Comparison of ENCODE assay signal across 9 cellular contexts in the genomic region with DNA sequence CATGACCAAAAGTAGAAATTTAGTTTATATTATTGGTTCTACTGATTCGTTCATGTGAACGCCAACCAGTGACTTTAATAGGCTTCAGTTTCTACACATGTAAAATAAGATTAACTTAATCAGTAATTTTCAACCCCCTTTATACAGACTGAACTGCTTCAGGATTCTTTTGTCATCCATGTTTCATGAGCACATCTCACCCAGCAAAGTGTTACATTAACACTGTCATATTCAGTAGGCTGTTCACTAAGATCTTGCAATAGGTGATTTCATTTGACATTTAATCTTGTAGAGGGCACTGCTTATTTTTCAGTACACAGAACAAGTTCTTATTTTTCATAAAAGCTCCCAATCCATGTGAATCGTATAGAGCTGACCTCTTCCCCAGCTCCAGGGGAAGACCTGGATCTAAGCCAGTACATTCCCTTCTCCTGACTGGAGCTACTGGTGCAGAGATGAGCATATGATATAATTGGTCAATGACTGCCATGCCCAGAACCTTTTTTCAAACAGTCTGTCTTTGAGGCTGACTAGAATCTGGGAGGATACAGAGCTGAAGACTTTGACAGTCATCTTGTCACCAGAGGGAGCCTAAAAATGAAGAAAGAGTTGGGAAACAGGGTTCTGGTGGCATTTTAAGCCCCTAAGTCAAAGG.
DNase-seq lines count a peak whose midpoint lies in the region; ATAC-seq and TF ChIP-seq lines count a peak whose summit lies in the region.
"Had no signal": no experiment of that assay in that cellular context is flagged by ENCODE, and none has a peak within 500 bp of the region (broad histone marks: within the 10 kb centered on the region; RNA-seq: fewer than 3 reads in every experiment).

No MANE protein-coding gene starts in this region.

- H3K14ac ChIP-seq in mesenchymal stem cell (ENCODE audit: low read length in 2 of 2) (no peak overlapping the region), neuronal stem cell (ENCODE audit: low read length) (no peak overlapping the region)

- H3K4me3 ChIP-seq in BE2C (ENCODE audit: low read depth, low read length) = no peak overlapping the region
- H3K4me3 ChIP-seq in KMS-11 (IDR thresholded peaks at IDR 0.05; ENCODE audit: insufficient read depth, low read depth, low read length) = no peak overlapping the region
- peak overlapping the region in 1 of 3 experiments; percentile 18 for H3K4me3 ChIP-seq in mammary epithelial cell (replicated peaks in 1 of 3; ENCODE audit: insufficient read depth in 1 of 3, low read depth in 2 of 3, low read length in 3 of 3)
- no peak overlapping the region for H3K4me3 ChIP-seq in mesenchymal stem cell (ENCODE audit: insufficient read depth in 1 of 2, low read depth in 1 of 2, low read length in 2 of 2)
- H3K4me3 ChIP-seq in neuronal stem cell (ENCODE audit: low read length in 2 of 2) = no peak overlapping the region

- 59% methylated on average over 3 of the region's 3 CpGs for WGBS in mammary epithelial cell (ENCODE audit: low coverage, missing lambda C conversion rate)
- 59% methylated on average over 3 of the region's 3 CpGs for WGBS in mesenchymal stem cell
- no CpG with 5 or more reads among the region's 3 CpGs for WGBS in neuronal stem cell (ENCODE audit: extremely low coverage in 2 of 2, insufficient read length in 2 of 2, insufficient replicate concordance in 1 of 2), 2 donors

- H3K27ac ChIP-seq in KMS-11 = no peak overlapping the region; the same call in 1 of the 2 replicates
- H3K27ac ChIP-seq in mammary epithelial cell (ENCODE audit: insufficient read depth, low read depth, low read length) = peak overlapping the region; percentile 96
- peak overlapping the region; percentile 87 for H3K27ac ChIP-seq in mesenchymal stem cell (ENCODE audit: low read length, poor library complexity, severe bottlenecking)
- H3K27ac ChIP-seq in neuronal stem cell (replicated peaks; ENCODE audit: low read length) = no peak overlapping the region

- H3K23ac ChIP-seq in mesenchymal stem cell (ENCODE audit: low read length in 2 of 2) (no peak overlapping the region), neuronal stem cell (ENCODE audit: low read depth, low read length, poor library complexity) (no peak overlapping the region)

- H3K4ac ChIP-seq in mesenchymal stem cell (ENCODE audit: low read depth in 1 of 2, low read length in 2 of 2) (no peak overlapping the region), neuronal stem cell (ENCODE audit: low read length) (no peak overlapping the region)

- TF ChIP-seq CTCF in BE2C (IDR thresholded peaks at IDR 0.05; ENCODE audit: low read depth, low read length) (no peak), KMS-11 (conservative IDR thresholded peaks at IDR 0.05; ENCODE audit: low read depth, low read length) (no peak), mammary epithelial cell (conservative IDR thresholded peaks at IDR 0.05 in 1 of 2, IDR thresholded peaks at IDR 0.05 in 1 of 2; ENCODE audit: extremely low read depth in 1 of 2, insufficient read depth in 1 of 2, low read depth in 1 of 2, low read length in 2 of 2) (no peak)

- H2BK15ac ChIP-seq in mesenchymal stem cell (ENCODE audit: low read depth, poor library complexity, severe bottlenecking) (no peak overlapping the region), neuronal stem cell (ENCODE audit: low read length) (no peak overlapping the region)

- H4K8ac ChIP-seq in mesenchymal stem cell (ENCODE audit: low read length) = no peak overlapping the region
- H4K8ac ChIP-seq in neuronal stem cell (ENCODE audit: low read depth, low read length) = no peak overlapping the region

- H3K79me1 ChIP-seq in mesenchymal stem cell (replicated peaks; ENCODE audit: low read length, poor library complexity, severe bottlenecking) (no peaks in the 10 kb centered on the region), neuronal stem cell (ENCODE audit: low read depth, low read length) (no peaks in the 10 kb centered on the region)

- H2AK5ac ChIP-seq in mesenchymal stem cell (ENCODE audit: low read length, severe bottlenecking) = no peak overlapping the region
- no peak overlapping the region for H2AK5ac ChIP-seq in neuronal stem cell (ENCODE audit: low read depth, low read length)

- H3K4me2 ChIP-seq in KMS-11 (peak overlapping the region; percentile 0; the same call in 1 of the 2 replicates), mammary epithelial cell (ENCODE audit: insufficient read depth, low read depth, low read length) (peak overlapping the region; percentile 74), mesenchymal stem cell (ENCODE audit: low read length, poor library complexity, severe bottlenecking) (peak overlapping the region; percentile 33), neuronal stem cell (ENCODE audit: insufficient read depth, low read length, poor library complexity, severe bottlenecking) (no peak overlapping the region)

- BruUV-seq in mammary epithelial cell (replicated peaks; lab: Mats Ljungman, UMichigan) = TSS peak; percentile 98

- H4K91ac ChIP-seq in mesenchymal stem cell (ENCODE audit: low read length) = no peak overlapping the region
- no peak overlapping the region for H4K91ac ChIP-seq in neuronal stem cell (ENCODE audit: low read depth, low read length, poor library complexity)

- CTCF ChIA-PET in mammary epithelial cell (lab: Charles Lee; ENCODE audit: low non-redundant PET) = interaction anchor here (0.5 to 0.6 kb wide), 2 partner anchors 10 to 87 kb away, joined by 3 to 5 read pairs; no protein-coding TSS in a partner anchor

- H3K9ac ChIP-seq in KMS-11 (no peak overlapping the region), mammary epithelial cell (ENCODE audit: insufficient read depth, low read length) (peak overlapping the region; percentile 57), mesenchymal stem cell (ENCODE audit: low read length) (peak overlapping the region; percentile 53), neuronal stem cell (ENCODE audit: low read depth, low read length, poor library complexity) (no peak overlapping the region)

- H2AFZ ChIP-seq in KMS-11 (ENCODE audit: low read depth) (no peak overlapping the region), mammary epithelial cell (ENCODE audit: low read depth, low read length) (peak overlapping the region; percentile 54), mesenchymal stem cell (ENCODE audit: low read depth, low read length) (no peak overlapping the region), neuronal stem cell (ENCODE audit: low read length) (no peak overlapping the region)

- intact Hi-C loops in mammary epithelial cell (cut with micrococcal nuclease) = no loop called here

- dilution Hi-C loops in mammary epithelial cell (cut with HindIII; ENCODE audit: low sequenced_read_pairs) = no loop called here

- H2BK12ac ChIP-seq in mesenchymal stem cell (ENCODE audit: low read length in 2 of 2) (no peak overlapping the region), neuronal stem cell (ENCODE audit: low read length) (no peak overlapping the region)

- peak; percentile 34 for DNase-seq in BE2C
- peak; percentile 89 for DNase-seq in mammary epithelial cell
- peak; percentile 94 for DNase-seq in mesenchymal stem cell
- DNase-seq in neuronal stem cell (ENCODE audit: low spot score) = no peak
- DNase-seq: KBM-7 had no signal

- ATAC-seq in HG03280 (IDR thresholded peaks at IDR 0.05; ENCODE audit: unreplicated experiment) = no peak
- ATAC-seq in GM19397 (IDR thresholded peaks at IDR 0.05; ENCODE audit: unreplicated experiment) = no peak
- ATAC-seq in GM18909 (IDR thresholded peaks at IDR 0.05; ENCODE audit: poor library complexity, unreplicated experiment) = no peak

- no peak overlapping the region for H2BK120ac ChIP-seq in mesenchymal stem cell (ENCODE audit: low read depth, low read length)
- H2BK120ac ChIP-seq in neuronal stem cell (ENCODE audit: low read depth, low read length) = no peak overlapping the region

- H2BK5ac ChIP-seq in mesenchymal stem cell (ENCODE audit: low read depth, low read length, poor library complexity, severe bottlenecking) (no peak overlapping the region), neuronal stem cell (ENCODE audit: low read length) (no peak overlapping the region)

- H3K36me3 ChIP-seq in BE2C (no peaks in the 10 kb centered on the region), KMS-11 (ENCODE audit: insufficient read depth) (no peaks in the 10 kb centered on the region), mammary epithelial cell (ENCODE audit: insufficient read depth, low read length) (no peaks in the 10 kb centered on the region), mesenchymal stem cell (ENCODE audit: control insufficient read depth in 1 of 2, insufficient read depth in 2 of 2, low read depth in 1 of 2, low read length in 2 of 2) (no peaks in the 10 kb centered on the region), neuronal stem cell (replicated peaks in 1 of 2; ENCODE audit: control insufficient read depth in 2 of 2, insufficient read depth in 2 of 2, low read length in 2 of 2) (peaks cover 0 to 48% of the 10 kb centered on the region in 2 donors)

- H3K18ac ChIP-seq in mesenchymal stem cell (ENCODE audit: low read depth in 1 of 2, low read length in 2 of 2) = no peak overlapping the region
- H3K18ac ChIP-seq in neuronal stem cell (ENCODE audit: low read length) = no peak overlapping the region

- H3K4me1 ChIP-seq in BE2C (peaks cover 4% of the 10 kb centered on the region), KMS-11 (ENCODE audit: low read depth, poor library complexity, severe bottlenecking) (peaks cover 14% of the 10 kb centered on the region), mammary epithelial cell (ENCODE audit: insufficient read depth, low read length) (peaks cover 33% of the 10 kb centered on the region), mesenchymal stem cell (ENCODE audit: control insufficient read depth, insufficient read depth, low read depth, low read length) (peaks cover 2% of the 10 kb centered on the region), neuronal stem cell (ENCODE audit: control insufficient read depth in 2 of 2, insufficient read depth in 1 of 2, low read depth in 1 of 2, low read length in 2 of 2) (peaks cover 9 to 19% of the 10 kb centered on the region in 2 donors)

- H3K27me3 ChIP-seq in BE2C = no peaks in the 10 kb centered on the region
- H3K27me3 ChIP-seq in KMS-11 (ENCODE audit: insufficient read depth, low read depth) = no peaks in the 10 kb centered on the region
- H3K27me3 ChIP-seq in mammary epithelial cell (ENCODE audit: insufficient read depth, low read length) = no peaks in the 10 kb centered on the region
- no peaks in the 10 kb centered on the region for H3K27me3 ChIP-seq in mesenchymal stem cell (ENCODE audit: control insufficient read depth in 1 of 2, insufficient read depth in 1 of 2, low read length in 2 of 2)
- no peaks in the 10 kb centered on the region for H3K27me3 ChIP-seq in neuronal stem cell (ENCODE audit: control insufficient read depth in 3 of 3, insufficient read depth in 3 of 3, low read depth in 1 of 3, low read length in 3 of 3)

- in situ Hi-C loops in mammary epithelial cell (cut with MboI; ENCODE audit: low sequenced_read_pairs in 2 of 2) = no loop called here

- H4K20me1 ChIP-seq in KMS-11 (ENCODE audit: insufficient read depth) = no peaks in the 10 kb centered on the region
- H4K20me1 ChIP-seq in mammary epithelial cell (ENCODE audit: insufficient read depth, low read length) = no peaks in the 10 kb centered on the region

- H3K9me3 ChIP-seq in BE2C (no peaks in the 10 kb centered on the region), mammary epithelial cell (replicated peaks; ENCODE audit: insufficient read depth, low read length) (no peaks in the 10 kb centered on the region), mesenchymal stem cell (ENCODE audit: control insufficient read depth, low read length) (no peaks in the 10 kb centered on the region), neuronal stem cell (replicated peaks in 1 of 2; ENCODE audit: control insufficient read depth in 2 of 2, insufficient read depth in 1 of 2, low read depth in 1 of 2, low read length in 2 of 2) (peaks cover 0 to 28% of the 10 kb centered on the region in 2 donors)

- no peaks in the 10 kb centered on the region for H3K79me2 ChIP-seq in KMS-11 (ENCODE audit: insufficient read depth, low read depth)
- H3K79me2 ChIP-seq in mammary epithelial cell (ENCODE audit: insufficient read depth, low read length) = no peaks in the 10 kb centered on the region

Comparison
In these comparisons a context has a peak if more than half of its experiments do, and no peak if none do; other contexts are left out.
1. H3K27ac ChIP-seq: peak in mammary epithelial cell (single experiment) and mesenchymal stem cell (single experiment); none in KMS-11 (single experiment) and neuronal stem cell (single experiment).
2. H3K9ac ChIP-seq: peak in mammary epithelial cell (single experiment) and mesenchymal stem cell (single experiment); none in KMS-11 (single experiment) and neuronal stem cell (single experiment).